ENCODE assay signal across 1 cellular context in genomic region chr15:66461917-66462316, GRCh38.
TF ChIP-seq lines count a peak whose summit lies in the region.

No MANE protein-coding gene starts in this region.

TF ChIP-seq in IMR-90, 13 proteins besides CTCF, POLR2A, EP300 and RAD21:
- TF ChIP-seq SMC3 (IDR thresholded peaks at IDR 0.05; ENCODE audit: low read depth, low read length) = no peak
- TF ChIP-seq CEBPB (IDR thresholded peaks at IDR 0.05; ENCODE audit: low read depth, low read length) = peak; percentile 84
TF ChIP-seq in IMR-90: peak in this region for 1.
